In the genomic region with DNA sequence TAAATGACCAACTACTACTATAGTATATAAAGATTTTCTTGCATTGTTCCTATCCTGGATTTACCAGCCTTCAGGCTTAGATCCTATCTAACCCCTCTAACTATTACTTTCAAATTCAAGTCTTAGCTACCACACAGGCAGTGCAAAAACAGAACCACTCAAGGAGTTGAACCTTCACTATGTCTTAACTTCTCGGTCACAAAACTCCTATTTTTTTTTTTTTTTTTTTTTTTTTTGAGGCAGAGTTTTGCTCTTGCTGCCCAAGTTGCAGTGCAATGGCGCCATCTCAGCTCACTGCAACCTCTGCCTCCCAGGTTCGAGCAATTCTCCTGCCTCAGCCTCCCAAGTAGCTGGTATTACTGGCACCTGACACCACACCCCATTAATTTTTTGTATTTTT, we compare ENCODE assay signal across 24 cellular contexts. TPM values are rescaled to one million over a fixed set of nuclear protein-coding genes. Genes with fewer than 3 reads are reported as not detected.
DNase-seq lines count a peak whose midpoint lies in the region; ATAC-seq, FAIRE-seq and TF ChIP-seq lines count a peak whose summit lies in the region.
"Had no signal": no experiment of that assay in that cellular context is flagged by ENCODE, and none has a peak within 500 bp of the region (broad histone marks: within the 10 kb centered on the region; RNA-seq: fewer than 3 reads in every experiment).

No MANE protein-coding gene starts in this region.

- no peak for TF ChIP-seq EP300 in HepG2 (IDR thresholded peaks at IDR 0.05; ENCODE audit: low read depth in 2 of 2, low read length in 2 of 2)
- TF ChIP-seq EP300 in HepG2 (CRISPR knock-in tag; IDR thresholded peaks at IDR 0.05; ENCODE audit: borderline replicate concordance) = no peak

- H3K9me3 ChIP-seq in HepG2 (ENCODE audit: low read length) = no peaks in the 10 kb centered on the region
- H3K9me3 ChIP-seq in right lobe of liver = no peaks in the 10 kb centered on the region
- H3K9me3 ChIP-seq in astrocyte (ENCODE audit: insufficient read depth, low read depth, low read length) = no peaks in the 10 kb centered on the region
- H3K9me3 ChIP-seq: thyroid gland had no signal

- TF ChIP-seq POLR2A in HepG2 (IDR thresholded peaks at IDR 0.05; ENCODE audit: insufficient read depth in 1 of 2, low read depth in 2 of 2, low read length in 2 of 2) (no peak), right lobe of liver (IDR thresholded peaks at IDR 0.05) (no peak)

- peak overlapping the region; percentile 46 for H3K4me3 Mint-ChIP-seq in astrocyte (ENCODE audit: unreplicated experiment)
- H3K4me3 Mint-ChIP-seq: activated T-cell treated with anti-CD3 and anti-CD28 coated beads, Interleukin-2, amount 50 U/mL, for 4 hours had no signal

- no peaks in the 10 kb centered on the region for H3K27me3 ChIP-seq in HepG2 (ENCODE audit: control insufficient read depth in 1 of 2, insufficient read depth in 2 of 2, low read length in 2 of 2)
- no peaks in the 10 kb centered on the region for H3K27me3 ChIP-seq in right lobe of liver
- no peaks in the 10 kb centered on the region for H3K27me3 ChIP-seq in astrocyte (ENCODE audit: insufficient read depth, low read length)
- H3K27me3 ChIP-seq: cardiac muscle cell, thyroid gland had no signal

- H3K27ac Mint-ChIP-seq in astrocyte (ENCODE audit: unreplicated experiment) = no peak overlapping the region

- DNase-seq in HepG2 (ENCODE audit: low spot score) = no peak
- no peak for DNase-seq in right lobe of liver
- peak; percentile 50 for DNase-seq in MV-4-11 (lab: John Stamatoyannopoulos, UW)
- DNase-seq in astrocyte (ENCODE audit: low read depth) = no peak
- no peak for DNase-seq in NCI-H748 (lab: John Stamatoyannopoulos, UW; ENCODE audit: unreplicated experiment)
- DNase-seq in cortex of kidney (lab: John Stamatoyannopoulos, UW) = no peak
- DNase-seq: activated naive CD4-positive, alpha-beta T cell; activated T-cell treated with anti-CD3 and anti-CD28 coated beads, Interleukin-2, amount 50 U/mL, for 4 hours; EL; glutamatergic neuron; NCI-H1417 treated with DMSO at 0.1 percent for 48 hours; NCI-H2107; NK-92 treated with Interleukin-12 subunit alpha and Interleukin-12 subunit beta, amount 100 ng/mL, for 24 hours; occipital lobe; stimulated activated CD4-positive, alpha-beta T cell treated with anti-CD3 and anti-CD28 coated beads, Interleukin-4, amount 100 ng/mL, for 24 hours; stimulated activated naive CD8-positive, alpha-beta T cell treated with anti-CD3 and anti-CD28 coated beads, Interleukin-15, Interleukin-2, amounts not matched to agents 100 U/mL and 50 U/mL, for 24 hours; T1000; thyroid gland had no signal

- in situ Hi-C loops in HepG2 (cut with HindIII; ENCODE audit: extremely low pct_ligation_motif_present, low pct_unique_long_range_greater_than_20kb) = no loop called here

- POLR2A ChIA-PET in HepG2 (lab: Yijun Ruan, JAX) = no interaction called here

- no TSS peak for BruUV-seq in HepG2 (replicated peaks; lab: Mats Ljungman, UMichigan)

- H3K27ac ChIP-seq in HepG2 (ENCODE audit: extremely low read length, insufficient read depth, low read length) = no peak overlapping the region
- H3K27ac ChIP-seq in right lobe of liver = no peak overlapping the region
- no peak overlapping the region for H3K27ac ChIP-seq in astrocyte (ENCODE audit: low read depth, low read length)
- H3K27ac ChIP-seq: C4-2B, cardiac muscle cell, thyroid gland had no signal

- peaks cover 21% of the 10 kb centered on the region for H3K4me1 Mint-ChIP-seq in astrocyte (ENCODE audit: low read depth, unreplicated experiment)

- H3K79me2 ChIP-seq in HepG2 (ENCODE audit: insufficient read depth, low read length) (peaks cover 66% of the 10 kb centered on the region), astrocyte (ENCODE audit: insufficient read depth, low read length) (peaks cover 96% of the 10 kb centered on the region)

- H3K4me3 ChIP-seq in HepG2 (replicated peaks in 1 of 3; ENCODE audit: insufficient read depth in 1 of 3, low read depth in 2 of 3, low read length in 3 of 3) (no peak overlapping the region), right lobe of liver (no peak overlapping the region), astrocyte (ENCODE audit: insufficient read depth, low read depth, low read length) (no peak overlapping the region)
- H3K4me3 ChIP-seq: cardiac muscle cell, thyroid gland had no signal

- TF ChIP-seq CTCF in HepG2 (CRISPR knock-in tag; IDR thresholded peaks at IDR 0.05) (no peak), right lobe of liver (IDR thresholded peaks at IDR 0.05) (no peak), astrocyte (IDR thresholded peaks at IDR 0.05; ENCODE audit: insufficient read depth, low read depth, low read length) (no peak)

- no peaks in the 10 kb centered on the region for H4K20me1 ChIP-seq in HepG2 (ENCODE audit: insufficient read depth, low read length)
- H4K20me1 ChIP-seq in astrocyte (ENCODE audit: insufficient read depth, low read length) = no peaks in the 10 kb centered on the region

- H3K9me3 Mint-ChIP-seq in astrocyte (ENCODE audit: unreplicated experiment) = no peaks in the 10 kb centered on the region
- H3K9me3 Mint-ChIP-seq: activated T-cell treated with anti-CD3 and anti-CD28 coated beads, Interleukin-2, amount 50 U/mL, for 4 hours had no signal

- no peak overlapping the region for H3K9ac ChIP-seq in HepG2 (ENCODE audit: insufficient read depth, low read depth, low read length)
- no peak overlapping the region for H3K9ac ChIP-seq in astrocyte (ENCODE audit: low read length)

- H3K4me2 ChIP-seq in HepG2 (ENCODE audit: low read depth, low read length) = no peak overlapping the region
- no peak overlapping the region for H3K4me2 ChIP-seq in astrocyte (ENCODE audit: low read length)

- ATAC-seq in HepG2 (no peak), right lobe of liver (no peak), GM21515 (IDR thresholded peaks at IDR 0.05; ENCODE audit: unreplicated experiment) (no peak), HG03460 (IDR thresholded peaks at IDR 0.05; ENCODE audit: unreplicated experiment) (no peak)
- ATAC-seq: activated T-cell treated with anti-CD3 and anti-CD28 coated beads, Interleukin-2, amount 50 U/mL, for 4 hours; stimulated activated naive CD8-positive, alpha-beta T cell treated with anti-CD3 and anti-CD28 coated beads, Interleukin-15, Interleukin-2, amounts not matched to agents 100 U/mL and 50 U/mL, for 24 hours had no signal

- H3K36me3 ChIP-seq in HepG2 (replicated peaks in 1 of 2; ENCODE audit: control insufficient read depth in 1 of 2, insufficient read depth in 2 of 2, low read length in 2 of 2) (no peaks in the 10 kb centered on the region; a peak in 1 of 5 replicates), right lobe of liver (no peaks in the 10 kb centered on the region), astrocyte (ENCODE audit: insufficient read depth, low read length) (peaks cover 8% of the 10 kb centered on the region)
- H3K36me3 ChIP-seq: cardiac muscle cell, thyroid gland had no signal

- FAIRE-seq in HepG2 (lab: Jason Lieb, UNC) = no peak
- no peak for FAIRE-seq in astrocyte (lab: Jason Lieb, UNC)
- FAIRE-seq: D721Med, endothelial cell of umbilical vein had no signal

- 94% methylated on average over 3 of the region's 3 CpGs for WGBS in HepG2 (ENCODE audit: low lambda C conversion rate)
- 84% methylated on average over 3 of the region's 3 CpGs for WGBS in right lobe of liver (ENCODE audit: insufficient coverage, low coverage, low lambda C conversion rate, missing lambda C conversion rate)

- TF ChIP-seq RAD21 in HepG2 (CRISPR knock-in tag; IDR thresholded peaks at IDR 0.05) = no peak

- CTCF ChIA-PET in HepG2 (lab: Yijun Ruan, JAX; ENCODE audit: low intra/inter-chr PET ratio, low total read pairs) = no interaction called here

- H3K4me1 ChIP-seq in HepG2 (ENCODE audit: insufficient read depth, low read length) (peaks cover 56% of the 10 kb centered on the region), right lobe of liver (peaks cover 0 to 14% (median 0%) of the 10 kb centered on the region in 4 donors), astrocyte (ENCODE audit: insufficient read depth, low read length) (peaks cover 11% of the 10 kb centered on the region)
- H3K4me1 ChIP-seq: thyroid gland had no signal

- H2AFZ ChIP-seq in HepG2 (ENCODE audit: low read length) (no peak overlapping the region), astrocyte (ENCODE audit: low read depth, low read length) (no peak overlapping the region)

- H3K27me3 Mint-ChIP-seq in astrocyte (ENCODE audit: low read depth, unreplicated experiment) = no peaks in the 10 kb centered on the region

- intact Hi-C loops in HepG2 (cut with micrococcal nuclease; ENCODE audit: unreplicated experiment) = no loop called here
- intact Hi-C loops in right lobe of liver (cut with DNase I) = no loop called here

- H3K36me3 Mint-ChIP-seq in astrocyte (ENCODE audit: low read depth, unreplicated experiment) = no peaks in the 10 kb centered on the region

RNA-seq across cellular contexts. Expression of a gene that starts 6.3 kb away (rescaled TPM):
- 41.8 and 48.4 TPM in 2 replicates for total RNA-seq in HepG2 (2016; rRNA removed; fragmentation: Illumina TruSeq; extraction: Trizol)
- 187 and 205 TPM in 2 replicates for total RNA-seq in HepG2 (2016; cell fraction: cytosol; rRNA removed; fragmentation: Illumina TruSeq; extraction: Trizol; ENCODE audit: low read depth)
- total RNA-seq in HepG2 (2016; cell fraction: insoluble cytoplasmic fraction; rRNA removed; fragmentation: Illumina TruSeq; extraction: Trizol) = 40.1 and 43.4 TPM in 2 replicates
- total RNA-seq in HepG2 (2016; cell fraction: membrane; rRNA removed; fragmentation: Illumina TruSeq; extraction: Trizol) = 125 and 136 TPM in 2 replicates
- total RNA-seq in HepG2 (2016; cell fraction: nucleus; rRNA removed; fragmentation: Illumina TruSeq; extraction: Trizol) = 24.8 and 29.3 TPM in 2 replicates
- 24.4 and 25.6 TPM in 2 replicates for polyA plus RNA-seq in HepG2 (2011; rRNA removed)
- 17.3 and 24.8 TPM in 2 replicates for polyA plus RNA-seq in HepG2 (2011; cell fraction: cytosol; rRNA removed)
- polyA plus RNA-seq in HepG2 (2011; cell fraction: nucleus; rRNA removed) = 12.5 and 18.9 TPM in 2 replicates
- polyA plus RNA-seq in HepG2 (2012) = 37.2 and 53.0 TPM in 2 replicates
- polyA plus RNA-seq in HepG2 (2016; cell fraction: cytosol; fragmentation: Illumina TruSeq; extraction: Trizol; ENCODE audit: low read depth) = 277 and 328 TPM in 2 replicates
- 44.1 and 47.5 TPM in 2 replicates for polyA plus RNA-seq in HepG2 (2016; cell fraction: insoluble cytoplasmic fraction; fragmentation: Illumina TruSeq; extraction: Trizol; ENCODE audit: low read depth)
- polyA plus RNA-seq in HepG2 (2016; cell fraction: membrane; fragmentation: Illumina TruSeq; extraction: Trizol; ENCODE audit: low read depth) = 136 and 146 TPM in 2 replicates
- polyA plus RNA-seq in HepG2 (2016; cell fraction: nucleus; fragmentation: Illumina TruSeq; extraction: Trizol; ENCODE audit: insufficient read depth, low read depth) = 41.1 and 41.9 TPM in 2 replicates
- polyA minus RNA-seq in HepG2 (2011; rRNA and poly(A)+ RNA removed; ENCODE audit: low replicate concordance) = 1.9 and 3.1 TPM in 2 replicates
- polyA minus RNA-seq in HepG2 (2011; cell fraction: cytosol; rRNA and poly(A)+ RNA removed) = 10.3 and 11.5 TPM in 2 replicates
- 17.9 and 23.9 TPM in 2 replicates for polyA minus RNA-seq in HepG2 (2011; cell fraction: nucleus; rRNA and poly(A)+ RNA removed)
- 10 to 100 TPM; 11.8 to 20.9 (median 16.7) TPM for total RNA-seq in right lobe of liver
- total RNA-seq in astrocyte = 67.4 and 74.7 TPM in 2 replicates

RNA-seq across cellular contexts. Expression of a gene that starts 20.2 kb away (rescaled TPM):
- total RNA-seq in HepG2 (2016; rRNA removed; fragmentation: Illumina TruSeq; extraction: Trizol) (45.3 and 53.4 TPM in 2 replicates), right lobe of liver (10 to 100 TPM; 38.3 to 59.5 (median 46.8) TPM), astrocyte (75.8 and 92.2 TPM in 2 replicates)
- total RNA-seq in HepG2 (2016; cell fraction: cytosol; rRNA removed; fragmentation: Illumina TruSeq; extraction: Trizol; ENCODE audit: low read depth) = 63.0 and 88.0 TPM in 2 replicates
- total RNA-seq in HepG2 (2016; cell fraction: insoluble cytoplasmic fraction; rRNA removed; fragmentation: Illumina TruSeq; extraction: Trizol) = 47.1 and 56.1 TPM in 2 replicates
- 73.4 and 79.1 TPM in 2 replicates for total RNA-seq in HepG2 (2016; cell fraction: membrane; rRNA removed; fragmentation: Illumina TruSeq; extraction: Trizol)
- total RNA-seq in HepG2 (2016; cell fraction: nucleus; rRNA removed; fragmentation: Illumina TruSeq; extraction: Trizol) = 47.7 and 52.7 TPM in 2 replicates
- 17.4 TPM in 2 replicates for polyA plus RNA-seq in HepG2 (2011; rRNA removed)
- 7.7 and 12.9 TPM in 2 replicates for polyA plus RNA-seq in HepG2 (2011; cell fraction: cytosol; rRNA removed)
- polyA plus RNA-seq in HepG2 (2011; cell fraction: nucleus; rRNA removed) = 9.5 and 10.5 TPM in 2 replicates
- polyA plus RNA-seq in HepG2 (2012) = 13.5 and 18.2 TPM in 2 replicates
- polyA plus RNA-seq in HepG2 (2016; cell fraction: cytosol; fragmentation: Illumina TruSeq; extraction: Trizol; ENCODE audit: low read depth) = 78.1 and 98.5 TPM in 2 replicates
- polyA plus RNA-seq in HepG2 (2016; cell fraction: insoluble cytoplasmic fraction; fragmentation: Illumina TruSeq; extraction: Trizol; ENCODE audit: low read depth) = 41.7 and 43.3 TPM in 2 replicates
- polyA plus RNA-seq in HepG2 (2016; cell fraction: membrane; fragmentation: Illumina TruSeq; extraction: Trizol; ENCODE audit: low read depth) = 55.3 and 67.3 TPM in 2 replicates
- polyA plus RNA-seq in HepG2 (2016; cell fraction: nucleus; fragmentation: Illumina TruSeq; extraction: Trizol; ENCODE audit: insufficient read depth, low read depth) = 34.6 and 35.2 TPM in 2 replicates
- polyA minus RNA-seq in HepG2 (2011; rRNA and poly(A)+ RNA removed; ENCODE audit: low replicate concordance) = 21.9 and 32.7 TPM in 2 replicates
- polyA minus RNA-seq in HepG2 (2011; cell fraction: cytosol; rRNA and poly(A)+ RNA removed) = 17.7 and 18.2 TPM in 2 replicates
- polyA minus RNA-seq in HepG2 (2011; cell fraction: nucleus; rRNA and poly(A)+ RNA removed) = 93.9 and 97.2 TPM in 2 replicates

RNA-seq across cellular contexts. Expression of a gene that starts 27.5 kb away (rescaled TPM):
- 0.22 and 0.49 TPM in 2 replicates for total RNA-seq in HepG2 (2016; rRNA removed; fragmentation: Illumina TruSeq; extraction: Trizol)
- 0.30 and 0.62 TPM in 2 replicates for total RNA-seq in HepG2 (2016; cell fraction: cytosol; rRNA removed; fragmentation: Illumina TruSeq; extraction: Trizol; ENCODE audit: low read depth)
- 0.12 and 0.26 TPM in 2 replicates for total RNA-seq in HepG2 (2016; cell fraction: insoluble cytoplasmic fraction; rRNA removed; fragmentation: Illumina TruSeq; extraction: Trizol)
- 0.53 and 0.83 TPM in 2 replicates for total RNA-seq in HepG2 (2016; cell fraction: membrane; rRNA removed; fragmentation: Illumina TruSeq; extraction: Trizol)
- total RNA-seq in HepG2 (2016; cell fraction: nucleus; rRNA removed; fragmentation: Illumina TruSeq; extraction: Trizol) = not detected in 2 replicates
- polyA plus RNA-seq in HepG2 (2011; rRNA removed) = 0.09 and 0.10 TPM in 2 replicates
- 0.15 and 0.23 TPM in 2 replicates for polyA plus RNA-seq in HepG2 (2011; cell fraction: cytosol; rRNA removed)
- not detected in 2 replicates for polyA plus RNA-seq in HepG2 (2011; cell fraction: nucleus; rRNA removed)
- polyA plus RNA-seq in HepG2 (2012) = 0.16 and 0.30 TPM in 2 replicates
- 0.53 and 0.61 TPM in 2 replicates for polyA plus RNA-seq in HepG2 (2016; cell fraction: cytosol; fragmentation: Illumina TruSeq; extraction: Trizol; ENCODE audit: low read depth)
- 0.44 TPM in 1 of 2 replicates, not detected in the other for polyA plus RNA-seq in HepG2 (2016; cell fraction: insoluble cytoplasmic fraction; fragmentation: Illumina TruSeq; extraction: Trizol; ENCODE audit: low read depth)
- 0.40 and 0.46 TPM in 2 replicates for polyA plus RNA-seq in HepG2 (2016; cell fraction: membrane; fragmentation: Illumina TruSeq; extraction: Trizol; ENCODE audit: low read depth)
- 0.23 TPM in 1 of 2 replicates, not detected in the other for polyA plus RNA-seq in HepG2 (2016; cell fraction: nucleus; fragmentation: Illumina TruSeq; extraction: Trizol; ENCODE audit: insufficient read depth, low read depth)
- polyA minus RNA-seq in HepG2 (2011; rRNA and poly(A)+ RNA removed; ENCODE audit: low replicate concordance) = not detected in 2 replicates
- not detected in 2 replicates for polyA minus RNA-seq in HepG2 (2011; cell fraction: cytosol; rRNA and poly(A)+ RNA removed)
- polyA minus RNA-seq in HepG2 (2011; cell fraction: nucleus; rRNA and poly(A)+ RNA removed) = 0.26 and 0.37 TPM in 2 replicates
- 1 to 10 TPM; 2.7 to 5.3 (median 4.3) TPM for total RNA-seq in right lobe of liver
- 19.5 and 24.5 TPM in 2 replicates for total RNA-seq in astrocyte
